1 cellular context compared by ENCODE assay signal in the genomic region with DNA sequence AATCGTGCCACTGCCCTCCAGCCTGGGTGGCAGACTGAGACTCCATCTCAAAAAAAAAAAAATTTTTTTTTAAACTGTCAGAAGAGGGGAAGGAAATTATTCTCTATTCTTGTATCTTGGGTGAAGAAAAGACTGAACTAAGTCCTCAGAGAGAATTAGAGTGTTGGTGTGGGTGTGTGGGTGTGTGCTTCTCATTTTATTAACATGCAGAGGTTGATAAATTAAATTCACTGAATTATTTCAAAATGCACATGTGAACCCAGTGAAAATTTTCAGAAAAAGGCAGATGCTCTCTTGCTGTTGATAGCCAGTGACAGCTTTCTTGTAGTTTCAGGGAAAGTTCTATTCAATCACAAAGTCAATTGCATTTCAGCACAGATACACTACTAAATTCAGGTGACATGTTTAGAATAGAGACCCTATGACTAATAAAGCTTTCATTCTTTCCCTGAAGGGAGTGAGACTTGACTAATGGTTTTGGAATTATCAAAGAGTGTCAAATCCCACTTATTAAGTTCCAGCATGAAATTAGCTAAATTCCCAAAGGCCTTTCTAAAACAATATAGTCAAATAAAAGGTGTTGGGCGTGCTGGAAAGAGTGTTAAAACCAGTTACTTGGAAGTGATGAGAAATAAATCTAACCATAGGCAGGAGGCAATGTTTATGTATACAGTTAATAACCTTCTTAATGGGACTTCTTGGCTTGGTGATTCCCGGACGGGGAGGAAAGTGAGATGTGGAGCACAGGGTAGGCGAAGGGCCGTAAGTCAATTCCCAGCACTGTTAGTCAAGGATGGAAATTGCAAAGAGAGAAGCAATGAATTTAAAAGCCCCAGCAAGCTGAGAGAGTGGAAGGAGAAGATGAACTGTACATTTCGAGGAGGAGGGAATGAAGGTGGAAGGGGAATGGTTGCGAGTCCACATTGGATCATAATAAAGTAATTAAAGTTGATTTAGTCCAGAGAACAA.
TF ChIP-seq lines count a peak whose summit lies in the region.

No MANE protein-coding gene starts in this region.

TF ChIP-seq in HEK293T, 16 proteins besides CTCF, POLR2A, EP300 and RAD21:
- TF ChIP-seq ZNF384 (IDR thresholded peaks at IDR 0.05) (no peak), TARDBP (IDR thresholded peaks at IDR 0.05) (no peak), L3MBTL2 (conservative IDR thresholded peaks at IDR 0.05) (no peak), CTBP1 (IDR thresholded peaks at IDR 0.05; ENCODE audit: borderline replicate concordance) (no peak), BHLHE40 (IDR thresholded peaks at IDR 0.05; ENCODE audit: borderline replicate concordance) (no peak), HDGF (IDR thresholded peaks at IDR 0.05; ENCODE audit: borderline replicate concordance) (no peak)
